26 cellular contexts compared by ENCODE assay signal in genomic region chr9:12854218-12854617, GRCh38.
DNase-seq lines count a peak whose midpoint lies in the region; ATAC-seq and TF ChIP-seq lines count a peak whose summit lies in the region.
"Had no signal": no experiment of that assay in that cellular context is flagged by ENCODE, and none has a peak within 500 bp of the region (broad histone marks: within the 10 kb centered on the region; RNA-seq: fewer than 3 reads in every experiment).

No MANE protein-coding gene starts in this region.

- in situ Hi-C loops in mammary epithelial cell (cut with MboI; ENCODE audit: low sequenced_read_pairs in 2 of 2): no loop called here

- no peaks in the 10 kb centered on the region for H4K20me1 ChIP-seq in mammary epithelial cell (ENCODE audit: insufficient read depth, low read length)

- DNase-seq in Calu3: no peak
- DNase-seq in mammary epithelial cell: peak; percentile 75
- peak; percentile 26 for DNase-seq in kidney tubule cell (ENCODE audit: low spot score)
- DNase-seq in NCI-H226: no peak
- DNase-seq in stimulated activated CD4-positive, alpha-beta T cell treated with anti-CD3 and anti-CD28 coated beads, Interleukin-4, amount 100 ng/mL, for 1 hour: no peak
- DNase-seq in stimulated activated naive CD4-positive, alpha-beta T cell (lab: John Stamatoyannopoulos, UW): no peak
- DNase-seq: 8988T; CD4-positive, CD25-positive, alpha-beta regulatory T cell; COR-L47; GDM1; H7; HFFc6; Karpas-422; MM.1S; NCI-H1092; NCI-H146; NCI-H2029 treated with DMSO at 0.1 percent for 48 hours; NCI-H510A; NCI-H748 treated with DMSO at 0.1 percent for 48 hours; RPMI8226; SIG-M5 had no signal

- no peak for TF ChIP-seq CTCF in Calu3 (IDR thresholded peaks at IDR 0.05; ENCODE audit: unreplicated experiment)
- no peak for TF ChIP-seq CTCF in mammary epithelial cell (conservative IDR thresholded peaks at IDR 0.05 in 1 of 2, IDR thresholded peaks at IDR 0.05 in 1 of 2; ENCODE audit: extremely low read depth in 1 of 2, insufficient read depth in 1 of 2, low read depth in 1 of 2, low read length in 2 of 2)

- H3K4me1 ChIP-seq in mammary epithelial cell (ENCODE audit: insufficient read depth, low read length): peaks cover 29% of the 10 kb centered on the region

- H3K36me3 Mint-ChIP-seq in Calu3 (ENCODE audit: insufficient read depth, unreplicated experiment): peaks cover 12% of the 10 kb centered on the region
- H3K36me3 Mint-ChIP-seq: CD4-positive, CD25-positive, alpha-beta regulatory T cell; IgD-negative memory B cell had no signal

- H3K36me3 ChIP-seq in mammary epithelial cell (ENCODE audit: insufficient read depth, low read length): no peaks in the 10 kb centered on the region

- peak; percentile 29 for ATAC-seq in HG02798 (IDR thresholded peaks at IDR 0.05; ENCODE audit: poor library complexity, unreplicated experiment)
- ATAC-seq in GM19395 (IDR thresholded peaks at IDR 0.05; ENCODE audit: unreplicated experiment): no peak
- ATAC-seq: SK-N-SH treated with all-trans-retinoic acid at 6 μM for 48 hours had no signal

- H3K27me3 Mint-ChIP-seq in Calu3 (ENCODE audit: unreplicated experiment): no peaks in the 10 kb centered on the region
- H3K27me3 Mint-ChIP-seq: B cell; CD4-positive, CD25-positive, alpha-beta regulatory T cell; IgD-negative memory B cell had no signal

- BruUV-seq in Calu3 (replicated peaks; lab: Mats Ljungman, UMichigan): no TSS peak
- BruUV-seq in mammary epithelial cell (replicated peaks; lab: Mats Ljungman, UMichigan): no TSS peak

- H3K4me3 ChIP-seq in mammary epithelial cell (replicated peaks in 1 of 3; ENCODE audit: insufficient read depth in 1 of 3, low read depth in 2 of 3, low read length in 3 of 3): no peak overlapping the region

- 100% methylated on average over 2 of the region's 2 CpGs for WGBS in mammary epithelial cell (ENCODE audit: low coverage, missing lambda C conversion rate)

- no peaks in the 10 kb centered on the region for H3K9me3 Mint-ChIP-seq in Calu3 (ENCODE audit: low read depth, unreplicated experiment)
- H3K9me3 Mint-ChIP-seq: HFFc6 had no signal

- dilution Hi-C loops in mammary epithelial cell (cut with HindIII; ENCODE audit: low sequenced_read_pairs): loop anchor here (5.0 kb wide), 1 partner anchor 42 kb away; no protein-coding TSS in a partner anchor

- intact Hi-C loops in Calu3 (cut with micrococcal nuclease; ENCODE audit: unreplicated experiment) (no loop called here), mammary epithelial cell (cut with micrococcal nuclease) (no loop called here)

- no peaks in the 10 kb centered on the region for H3K27me3 ChIP-seq in mammary epithelial cell (ENCODE audit: insufficient read depth, low read length)

- H3K4me2 ChIP-seq in mammary epithelial cell (ENCODE audit: insufficient read depth, low read depth, low read length): no peak overlapping the region

- no peaks in the 10 kb centered on the region for H3K79me2 ChIP-seq in mammary epithelial cell (ENCODE audit: insufficient read depth, low read length)

- no peak overlapping the region for H3K27ac ChIP-seq in mammary epithelial cell (ENCODE audit: insufficient read depth, low read depth, low read length)

- CTCF ChIA-PET in Calu3 (lab: Charles Lee): no interaction called here
- CTCF ChIA-PET in mammary epithelial cell (lab: Charles Lee; ENCODE audit: low non-redundant PET): no interaction called here

- H3K9ac ChIP-seq in mammary epithelial cell (ENCODE audit: insufficient read depth, low read length): no peak overlapping the region

- H3K4me1 Mint-ChIP-seq in Calu3 (ENCODE audit: low read depth, unreplicated experiment): peaks cover 65% of the 10 kb centered on the region
- H3K4me1 Mint-ChIP-seq: B cell; CD4-positive, CD25-positive, alpha-beta regulatory T cell; IgD-negative memory B cell had no signal

- no peaks in the 10 kb centered on the region for H3K9me3 ChIP-seq in mammary epithelial cell (replicated peaks; ENCODE audit: insufficient read depth, low read length)

- no peak overlapping the region for H3K4me3 Mint-ChIP-seq in Calu3 (ENCODE audit: low read depth, unreplicated experiment)
- H3K4me3 Mint-ChIP-seq: B cell; CD4-positive, CD25-positive, alpha-beta regulatory T cell; HFFc6; IgD-negative memory B cell had no signal

- H3K27ac Mint-ChIP-seq in Calu3 (ENCODE audit: unreplicated experiment): peak overlapping the region; percentile 44
- H3K27ac Mint-ChIP-seq: B cell; CD4-positive, CD25-positive, alpha-beta regulatory T cell; HFFc6; IgD-negative memory B cell had no signal

- H2AFZ ChIP-seq in mammary epithelial cell (ENCODE audit: low read depth, low read length): no peak overlapping the region

Comparison
In these comparisons a context has a peak if more than half of its experiments do, and no peak if none do; other contexts are left out.
1. DNase-seq: peak in mammary epithelial cell (single experiment) and kidney tubule cell (single experiment); none in Calu3 (single experiment), NCI-H226 (single experiment), stimulated activated CD4-positive, alpha-beta T cell treated with anti-CD3 and anti-CD28 coated beads, Interleukin-4, amount 100 ng/mL, for 1 hour (single experiment) and stimulated activated naive CD4-positive, alpha-beta T cell (0 of 6).